8 cellular contexts compared by ENCODE assay signal in the genomic region with DNA sequence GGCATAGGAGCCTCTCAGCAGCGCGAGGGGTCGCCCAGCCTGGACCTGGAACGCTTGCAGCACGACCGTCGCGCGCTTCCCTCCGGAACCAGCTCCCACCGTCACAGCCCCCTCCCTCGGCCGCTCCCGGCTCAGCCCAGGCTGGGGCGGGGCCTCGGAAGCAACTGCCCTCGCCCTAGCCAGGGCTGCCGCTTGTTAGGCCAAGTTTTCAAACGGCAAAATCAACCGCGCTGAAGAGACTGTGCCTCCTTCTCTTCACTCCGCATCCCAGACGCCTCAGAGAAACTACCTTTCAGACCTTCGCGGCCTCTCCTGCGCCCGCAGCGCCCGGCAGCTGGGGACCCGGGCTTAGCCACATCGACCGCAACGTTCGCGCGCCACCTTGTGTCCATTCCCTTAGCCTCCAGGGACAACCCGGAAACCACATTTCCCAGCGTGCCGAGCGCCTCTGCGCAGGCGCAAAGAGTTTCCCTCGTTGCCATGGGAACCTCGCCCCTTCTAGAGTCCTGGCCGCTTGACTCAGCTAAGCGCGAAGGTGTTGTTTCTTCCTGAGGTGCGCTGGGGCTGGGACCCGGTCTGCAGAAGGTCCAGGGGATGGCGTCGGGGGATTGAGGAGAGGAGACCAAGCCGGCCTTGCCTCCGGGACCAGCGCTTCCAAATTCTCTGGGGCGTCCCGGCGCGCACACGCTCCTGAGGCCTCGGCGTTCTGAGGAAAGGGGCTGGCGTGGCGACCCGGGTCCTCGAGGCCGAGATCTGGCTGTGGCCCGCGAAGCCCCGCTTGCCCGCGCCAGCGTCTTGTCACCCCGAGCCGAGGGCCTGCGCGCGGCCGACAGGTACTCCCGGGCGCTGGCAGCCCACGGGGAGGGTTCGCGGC. TPM values are rescaled to one million over a fixed set of nuclear protein-coding genes. Genes with fewer than 3 reads are reported as not detected.
A peak's percentile ranks its signal among the peaks of the same experiment; 100 is the strongest.
DNase-seq lines count a peak whose midpoint lies in the region; FAIRE-seq and TF ChIP-seq lines count a peak whose summit lies in the region.

No MANE protein-coding gene starts in this region.

- H3K27me3 Mint-ChIP-seq in nephron progenitor cell (ENCODE audit: low read depth, poor library complexity): peaks cover 38% of the 10 kb centered on the region
- H3K27me3 Mint-ChIP-seq in stimulated activated naive CD8-positive, alpha-beta T cell treated with anti-CD3 and anti-CD28 coated beads, Interleukin-15, Interleukin-2, amounts not matched to agents 100 ng/mL and 50 ng/mL, for 24 hours: peaks cover 3% of the 10 kb centered on the region

- H3K27ac Mint-ChIP-seq in nephron progenitor cell: peak overlapping the region; percentile 99
- H3K27ac Mint-ChIP-seq in stimulated activated naive CD8-positive, alpha-beta T cell treated with anti-CD3 and anti-CD28 coated beads, Interleukin-15, Interleukin-2, amounts not matched to agents 100 ng/mL and 50 ng/mL, for 24 hours: peak overlapping the region; percentile 97

- CTCF ChIA-PET in RWPE1 (lab: Yijun Ruan, JAX): interaction anchor here (0.5 to 3.1 kb wide), 24 partner anchors 9 to 951 kb away, joined by 3 to 27 read pairs (median 4); partner anchors contain the start of genes ANKRD13D, GRK2 and SSH3

- no peak for FAIRE-seq in H54 (lab: Jason Lieb, UNC)

- POLR2A ChIA-PET in RWPE1 (lab: Yijun Ruan, JAX; ENCODE audit: low non-redundant PET): interaction anchor here (0.6 to 1.4 kb wide), 8 partner anchors 13 to 56 kb away, joined by 3 to 16 read pairs (median 3); partner anchors contain the start of gene SSH3

- peak overlapping the region; percentile 99 for H3K27ac ChIP-seq in RWPE1

- H3K4me1 Mint-ChIP-seq in nephron progenitor cell: peaks cover 21% of the 10 kb centered on the region
- H3K4me1 Mint-ChIP-seq in stimulated activated naive CD8-positive, alpha-beta T cell treated with anti-CD3 and anti-CD28 coated beads, Interleukin-15, Interleukin-2, amounts not matched to agents 100 ng/mL and 50 ng/mL, for 24 hours (ENCODE audit: low read depth): peaks cover 30% of the 10 kb centered on the region

- no peaks in the 10 kb centered on the region for H3K36me3 Mint-ChIP-seq in nephron progenitor cell (ENCODE audit: low read depth)
- no peaks in the 10 kb centered on the region for H3K36me3 Mint-ChIP-seq in stimulated activated naive CD8-positive, alpha-beta T cell treated with anti-CD3 and anti-CD28 coated beads, Interleukin-15, Interleukin-2, amounts not matched to agents 100 ng/mL and 50 ng/mL, for 24 hours (ENCODE audit: low read depth)

- peak overlapping the region; percentile 91 for H3K4me3 Mint-ChIP-seq in nephron progenitor cell
- peak overlapping the region; percentile 94 for H3K4me3 Mint-ChIP-seq in stimulated activated naive CD8-positive, alpha-beta T cell treated with anti-CD3 and anti-CD28 coated beads, Interleukin-15, Interleukin-2, amounts not matched to agents 100 ng/mL and 50 ng/mL, for 24 hours

- DNase-seq in G401 (ENCODE audit: low spot score): peak; percentile 97
- peak; percentile 96 for DNase-seq in H54 (ENCODE audit: insufficient read length, low spot score)
- DNase-seq in LoVo (ENCODE audit: low spot score): peak; percentile 98
- DNase-seq in RWPE1 (ENCODE audit: low spot score): peak; percentile 98
- peak; percentile 97 for DNase-seq in activated effector memory CD4-positive, alpha-beta T cell treated with Interleukin-2 at 50 U/mL for 16 hours
- peak; percentile 88 for DNase-seq in fibroblast of the conjunctiva (ENCODE audit: low read depth)
- peak; percentile 99 for DNase-seq in nephron progenitor cell

- in situ Hi-C loops in G401 (cut with HindIII; ENCODE audit: low sequenced_read_pairs): loop anchor here (10.0 kb wide), 1 partner anchor 63 kb away; no protein-coding TSS in a partner anchor

- H3K9me3 Mint-ChIP-seq in nephron progenitor cell: no peaks in the 10 kb centered on the region
- H3K9me3 Mint-ChIP-seq in stimulated activated naive CD8-positive, alpha-beta T cell treated with anti-CD3 and anti-CD28 coated beads, Interleukin-15, Interleukin-2, amounts not matched to agents 100 ng/mL and 50 ng/mL, for 24 hours: no peaks in the 10 kb centered on the region

- TF ChIP-seq CTCF in RWPE1 (conservative IDR thresholded peaks at IDR 0.05; ENCODE audit: low read depth): peak; percentile 88
- TF ChIP-seq CTCF in nephron progenitor cell (IDR thresholded peaks at IDR 0.05): peak; percentile 77

- TF ChIP-seq POLR2A in H54 (IDR thresholded peaks at IDR 0.05; ENCODE audit: low read depth, low read length): peak; percentile 82

RNA-seq across cellular contexts. Expression of gene SSH3, which starts 14.3 kb away (rescaled TPM):
- 1.5 and 1.8 TPM in 2 replicates for total RNA-seq in G401 (2014; rRNA removed; shearing (Covaris generic))

RNA-seq across cellular contexts. Expression of gene ANKRD13D, which starts 28.5 kb away (rescaled TPM):
- 25.2 and 40.3 TPM in 2 replicates for total RNA-seq in G401 (2014; rRNA removed; shearing (Covaris generic))

RNA-seq across cellular contexts. Expression of gene POLD4, which starts 35.7 kb away (rescaled TPM):
- total RNA-seq in G401 (2014; rRNA removed; shearing (Covaris generic)): 15.2 and 19.4 TPM in 2 replicates

RNA-seq across cellular contexts. Expression of gene GRK2, which starts 51.3 kb away (rescaled TPM):
- total RNA-seq in G401 (2014; rRNA removed; shearing (Covaris generic)): 35.1 and 48.8 TPM in 2 replicates

RNA-seq across cellular contexts. Expression of gene CLCF1, which starts 55.8 kb away (rescaled TPM):
- 1.9 and 4.2 TPM in 2 replicates for total RNA-seq in G401 (2014; rRNA removed; shearing (Covaris generic))

Comparison
In these comparisons a context has a peak if more than half of its experiments do, and no peak if none do; other contexts are left out.
1. Peak in every context shown above with its lines: DNase-seq and H3K27ac ChIP-seq.